In genomic region chr16:82653550-82654511, GRCh38 we compare ENCODE assay signal across 8 cellular contexts. TPM values are rescaled to one million over a fixed set of nuclear protein-coding genes. Genes with fewer than 3 reads are reported as not detected.
DNase-seq lines count a peak whose midpoint lies in the region; ATAC-seq, FAIRE-seq and TF ChIP-seq lines count a peak whose summit lies in the region.

No MANE protein-coding gene starts in this region.

- H3K27ac Mint-ChIP-seq in HFFc6 = peak overlapping the region; percentile 98
- H3K27ac Mint-ChIP-seq in WTC11 = no peak overlapping the region

- peak; percentile 60 for TF ChIP-seq POLR2A in GM12892 (IDR thresholded peaks at IDR 0.05; ENCODE audit: low read depth, low read length)

- H3K36me3 Mint-ChIP-seq in HFFc6 (ENCODE audit: low read depth) (no peaks in the 10 kb centered on the region), WTC11 (no peaks in the 10 kb centered on the region)

- FAIRE-seq in GM12892 (lab: Jason Lieb, UNC) = peak; percentile 89

- no peaks in the 10 kb centered on the region for H3K9me3 ChIP-seq in MG63

- no peaks in the 10 kb centered on the region for H3K36me3 ChIP-seq in MG63

- H3K9me3 Mint-ChIP-seq in HFFc6 = no peaks in the 10 kb centered on the region
- H3K9me3 Mint-ChIP-seq in WTC11 = no peaks in the 10 kb centered on the region; the same call in 1 of the 2 replicates

- H3K4me3 Mint-ChIP-seq in HFFc6 (peak overlapping the region; percentile 83), WTC11 (no peak overlapping the region)

- DNase-seq in GM12892 (ENCODE audit: insufficient read length) = peak; percentile 23
- DNase-seq in HFFc6 = peak; percentile 92
- DNase-seq in MG63 = peak; percentile 37
- peak; percentile 24 for DNase-seq in activated T-helper 9 cell treated with anti-CD3 and anti-CD28 coated beads, Interleukin-2, amount 50 U/mL, for 16 hours (ENCODE audit: low read depth)
- peak; percentile 34 for DNase-seq in iPS-NIHi7 (ENCODE audit: extremely low spot score)
- peak; percentile 26 for DNase-seq in stimulated activated naive CD8-positive, alpha-beta T cell treated with anti-CD3 and anti-CD28 coated beads, Interleukin-15, Interleukin-2, amounts not matched to agents 100 U/mL and 50 U/mL, for 24 hours
- DNase-seq in WTC11 (ENCODE audit: low spot score) = no peak
- DNase-seq in putamen (ENCODE audit: low spot score) = no peak

- H3K4me1 Mint-ChIP-seq in HFFc6 (ENCODE audit: low read depth) (peaks cover 84% of the 10 kb centered on the region), WTC11 (peaks cover 20% of the 10 kb centered on the region)

- H3K27me3 ChIP-seq in MG63 = no peaks in the 10 kb centered on the region

- peaks cover 2% of the 10 kb centered on the region; the same call in 1 of the 2 replicates for H3K27me3 Mint-ChIP-seq in HFFc6 (ENCODE audit: insufficient read depth)
- no peaks in the 10 kb centered on the region; the same call in 1 of the 2 replicates for H3K27me3 Mint-ChIP-seq in WTC11 (ENCODE audit: low read depth)

- H3K4me3 ChIP-seq in MG63 = no peak overlapping the region

- CTCF ChIA-PET in WTC11 (lab: Charles Lee) = interaction anchor here (2.2 kb wide), 1 partner anchor 14 kb away, joined by 9 read pairs; no protein-coding TSS in a partner anchor

- ATAC-seq in stimulated activated naive CD8-positive, alpha-beta T cell treated with anti-CD3 and anti-CD28 coated beads, Interleukin-15, Interleukin-2, amounts not matched to agents 100 U/mL and 50 U/mL, for 24 hours = peak; percentile 78
- no peak for ATAC-seq in WTC11

- POLR2A ChIA-PET in WTC11 (lab: Charles Lee) = interaction anchor here (0.5 kb wide), 1 partner anchor 222 kb away, joined by 4 read pairs; no protein-coding TSS in a partner anchor

- TF ChIP-seq CTCF in HFFc6 (IDR thresholded peaks at IDR 0.05) (no peak), WTC11 (IDR thresholded peaks at IDR 0.05) (no peak)

TF ChIP-seq in WTC11, 78 proteins besides CTCF, POLR2A, EP300 and RAD21:
- TF ChIP-seq RORB (CRISPR knock-in tag; IDR thresholded peaks at IDR 0.05) = no peak
- no peak for TF ChIP-seq CREB1 (CRISPR knock-in tag; IDR thresholded peaks at IDR 0.05)
- TF ChIP-seq SMAD4 (CRISPR knock-in tag; IDR thresholded peaks at IDR 0.05) = no peak
- no peak for TF ChIP-seq ESRRA (CRISPR knock-in tag; IDR thresholded peaks at IDR 0.05; ENCODE audit: borderline replicate concordance)
- TF ChIP-seq EMX1 (CRISPR knock-in tag; IDR thresholded peaks at IDR 0.05) = no peak
- TF ChIP-seq, protein P1, sequence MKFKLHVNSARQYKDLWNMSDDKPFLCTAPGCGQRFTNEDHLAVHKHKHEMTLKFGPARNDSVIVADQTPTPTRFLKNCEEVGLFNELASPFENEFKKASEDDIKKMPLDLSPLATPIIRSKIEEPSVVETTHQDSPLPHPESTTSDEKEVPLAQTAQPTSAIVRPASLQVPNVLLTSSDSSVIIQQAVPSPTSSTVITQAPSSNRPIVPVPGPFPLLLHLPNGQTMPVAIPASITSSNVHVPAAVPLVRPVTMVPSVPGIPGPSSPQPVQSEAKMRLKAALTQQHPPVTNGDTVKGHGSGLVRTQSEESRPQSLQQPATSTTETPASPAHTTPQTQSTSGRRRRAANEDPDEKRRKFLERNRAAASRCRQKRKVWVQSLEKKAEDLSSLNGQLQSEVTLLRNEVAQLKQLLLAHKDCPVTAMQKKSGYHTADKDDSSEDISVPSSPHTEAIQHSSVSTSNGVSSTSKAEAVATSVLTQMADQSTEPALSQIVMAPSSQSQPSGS (CRISPR knock-in tag; IDR thresholded peaks at IDR 0.05; ENCODE audit: borderline replicate concordance, low read depth) = no peak
- TF ChIP-seq ZNF263 (CRISPR knock-in tag; IDR thresholded peaks at IDR 0.05; ENCODE audit: low read depth) = no peak
- TF ChIP-seq NFATC4 (CRISPR knock-in tag; IDR thresholded peaks at IDR 0.05) = no peak

RNA-seq across cellular contexts. Expression of gene CDH13, which starts 27.1 kb away (rescaled TPM):
- 0.53 TPM for polyA plus RNA-seq in GM12892 (2012; ENCODE audit: missing spikeins)
- 10 to 100 TPM in 2 of 6 experiments, 1 to 10 TPM in 4; 3.6 to 14.7 (median 4.7) TPM for total RNA-seq in HFFc6 (2021; fragmentation: NEBNext Ultra II Directional; extraction: Animal tissue kit (Norgen Biotek cat#: 25700))
- 0.89 TPM in 1 of 2 replicates, not detected in the other for total RNA-seq in MG63 (2014; rRNA removed; shearing (Covaris generic); ENCODE audit: low replicate concordance)
- 0.48 to 0.81 TPM (median 0.62 TPM) in 3 replicates for total RNA-seq in WTC11 (2021)

Comparison
In these comparisons a context has a peak if more than half of its experiments do, and no peak if none do; other contexts are left out.
1. DNase-seq: peak in GM12892 (single experiment), HFFc6 (single experiment), MG63 (single experiment), activated T-helper 9 cell treated with anti-CD3 and anti-CD28 coated beads, Interleukin-2, amount 50 U/mL, for 16 hours (single experiment), iPS-NIHi7 (single experiment) and stimulated activated naive CD8-positive, alpha-beta T cell treated with anti-CD3 and anti-CD28 coated beads, Interleukin-15, Interleukin-2, amounts not matched to agents 100 U/mL and 50 U/mL, for 24 hours (single experiment); none in WTC11 (single experiment) and putamen (single experiment).